ENCODE assay signal across 11 cellular contexts in genomic region chr2:43311276-43311675, GRCh38.
A peak's percentile ranks its signal among the peaks of the same experiment; 100 is the strongest.
DNase-seq lines count a peak whose midpoint lies in the region; TF ChIP-seq lines count a peak whose summit lies in the region.
"Had no signal": no experiment of that assay in that cellular context is flagged by ENCODE, and none has a peak within 500 bp of the region (broad histone marks: within the 10 kb centered on the region; RNA-seq: fewer than 3 reads in every experiment).

No MANE protein-coding gene starts in this region.

- H3F3A ChIP-seq in SK-N-SH (replicated peaks; ENCODE audit: insufficient read depth) = peaks cover 24% of the 10 kb centered on the region

- peaks cover 10 to 21% of the 10 kb centered on the region in 2 experiments for H3K4me1 ChIP-seq in SK-N-SH (ENCODE audit: control insufficient read depth in 1 of 2, insufficient read depth in 2 of 2, low read depth in 1 of 2, low read length in 1 of 2)
- peaks cover 0 to 60% (median 23%) of the 10 kb centered on the region in 3 donors for H3K4me1 ChIP-seq in esophagus squamous epithelium

- TF ChIP-seq EP300 in SK-N-SH (IDR thresholded peaks at IDR 0.05; ENCODE audit: borderline replicate concordance in 1 of 2, low read depth in 1 of 2, low read length in 1 of 2) = peak in 1 of 2 experiments; percentile 44; a peak in 2 of 4 replicates

- H3K27me3 ChIP-seq in SK-N-SH (ENCODE audit: insufficient read depth) = no peaks in the 10 kb centered on the region
- no peaks in the 10 kb centered on the region for H3K27me3 ChIP-seq in esophagus squamous epithelium

- H3K9ac ChIP-seq in SK-N-SH = no peak overlapping the region

- CTCF ChIA-PET in SK-N-SH (lab: Yijun Ruan, JAX) = interaction anchor here (2.5 to 3.6 kb wide), 2 partner anchors 34 to 173 kb away, joined by 19 to 21 read pairs; no protein-coding TSS in a partner anchor

- H3K9me2 ChIP-seq in SK-N-SH = no peaks in the 10 kb centered on the region

- DNase-seq in EL (peak; percentile 48), SK-N-SH (no peak), esophagus squamous epithelium (lab: John Stamatoyannopoulos, UW) (no peak), pulmonary artery endothelial cell (ENCODE audit: low read depth, low spot score) (peak; percentile 40), hypothalamus (lab: John Stamatoyannopoulos, UW) (no peak), kidney glomerular epithelial cell (lab: John Stamatoyannopoulos, UW) (no peak), SW480 (ENCODE audit: low spot score) (no peak)
- no peak for DNase-seq in activated naive CD4-positive, alpha-beta T cell treated with anti-CD3 and anti-CD28 coated beads, Interleukin-2, amount 50 U/mL, for 16 hours
- DNase-seq: CD4-positive, CD25-positive, alpha-beta regulatory T cell; NCI-H1105 treated with DMSO at 0.1 percent for 48 hours; stimulated activated CD4-positive, alpha-beta T cell treated with anti-CD3 and anti-CD28 coated beads, Interleukin-15, amount 100 ng/mL, for 24 hours had no signal

- H3K4me2 ChIP-seq in SK-N-SH = no peak overlapping the region

- H3K79me2 ChIP-seq in SK-N-SH (ENCODE audit: insufficient read depth) = no peaks in the 10 kb centered on the region

- H3K4me3 ChIP-seq in SK-N-SH (ENCODE audit: low read depth in 2 of 2, low read length in 1 of 2) = no peak overlapping the region
- H3K4me3 ChIP-seq in esophagus squamous epithelium = no peak overlapping the region

- POLR2A ChIA-PET in SK-N-SH (lab: Yijun Ruan, JAX) = no interaction called here

- intact Hi-C loops in esophagus squamous epithelium (cut with DNase I) = no loop called here

- H4K20me1 ChIP-seq in SK-N-SH (ENCODE audit: insufficient read depth) = no peaks in the 10 kb centered on the region

- TF ChIP-seq POLR2A in esophagus squamous epithelium (IDR thresholded peaks at IDR 0.05) = no peak

- no peak overlapping the region for H2AFZ ChIP-seq in SK-N-SH (ENCODE audit: low read depth)

- H3K27ac ChIP-seq in SK-N-SH (ENCODE audit: low read depth in 2 of 2, low read length in 1 of 2) (peak overlapping the region; percentile 6 to 98; a peak in 3 of 4 replicates), esophagus squamous epithelium (peak overlapping the region in 3 of 4 donors; percentile 38 to 62 (median 53))

- peaks cover 0 to 3% of the 10 kb centered on the region in 2 experiments for H3K36me3 ChIP-seq in SK-N-SH (replicated peaks in 1 of 2; ENCODE audit: control insufficient read depth in 1 of 2, insufficient read depth in 2 of 2, low read length in 1 of 2)
- H3K36me3 ChIP-seq in esophagus squamous epithelium = no peaks in the 10 kb centered on the region

- no peaks in the 10 kb centered on the region for H3K9me3 ChIP-seq in SK-N-SH
- H3K9me3 ChIP-seq in esophagus squamous epithelium = no peaks in the 10 kb centered on the region

- TF ChIP-seq CTCF in SK-N-SH (IDR thresholded peaks at IDR 0.05) (no peak), esophagus squamous epithelium (IDR thresholded peaks at IDR 0.05) (no peak)

- TF ChIP-seq RAD21 in SK-N-SH (IDR thresholded peaks at IDR 0.05; ENCODE audit: low read length) = no peak

TF ChIP-seq in SK-N-SH, 30 proteins besides CTCF, POLR2A, EP300 and RAD21:
- peak; percentile 82 for TF ChIP-seq NFIC (IDR thresholded peaks at IDR 0.05; ENCODE audit: borderline replicate concordance)
- peak; percentile 42; the same call in 1 of the 2 replicates for TF ChIP-seq POLR2AphosphoS5 (IDR thresholded peaks at IDR 0.05; ENCODE audit: low read depth, low read length)
- TF ChIP-seq TCF12 (IDR thresholded peaks at IDR 0.05) = peak; percentile 78
- TF ChIP-seq PBX3 (IDR thresholded peaks at IDR 0.05) = peak; percentile 73
- TF ChIP-seq MAX (IDR thresholded peaks at IDR 0.05; ENCODE audit: low read depth) = no peak
- peak; percentile 52; the same call in 1 of the 2 replicates for TF ChIP-seq TEAD4 (IDR thresholded peaks at IDR 0.05; ENCODE audit: borderline replicate concordance, insufficient read depth)
- no peak for TF ChIP-seq USF1 (IDR thresholded peaks at IDR 0.05; ENCODE audit: borderline replicate concordance, low read depth)
- 0 out of 2 replicates have a peak, but pooled peaks have one; percentile 24 for TF ChIP-seq RCOR1 (IDR thresholded peaks at IDR 0.05; ENCODE audit: low read length)

Comparison
In these comparisons a context has a peak if more than half of its experiments do, and no peak if none do; other contexts are left out.
1. DNase-seq: peak in EL (single experiment) and pulmonary artery endothelial cell (single experiment); none in SK-N-SH (single experiment), esophagus squamous epithelium (single experiment), hypothalamus (0 of 51), kidney glomerular epithelial cell (single experiment), activated naive CD4-positive, alpha-beta T cell treated with anti-CD3 and anti-CD28 coated beads, Interleukin-2, amount 50 U/mL, for 16 hours (single experiment) and SW480 (single experiment).